Comparison of ENCODE assay signal across 12 cellular contexts in the genomic region with DNA sequence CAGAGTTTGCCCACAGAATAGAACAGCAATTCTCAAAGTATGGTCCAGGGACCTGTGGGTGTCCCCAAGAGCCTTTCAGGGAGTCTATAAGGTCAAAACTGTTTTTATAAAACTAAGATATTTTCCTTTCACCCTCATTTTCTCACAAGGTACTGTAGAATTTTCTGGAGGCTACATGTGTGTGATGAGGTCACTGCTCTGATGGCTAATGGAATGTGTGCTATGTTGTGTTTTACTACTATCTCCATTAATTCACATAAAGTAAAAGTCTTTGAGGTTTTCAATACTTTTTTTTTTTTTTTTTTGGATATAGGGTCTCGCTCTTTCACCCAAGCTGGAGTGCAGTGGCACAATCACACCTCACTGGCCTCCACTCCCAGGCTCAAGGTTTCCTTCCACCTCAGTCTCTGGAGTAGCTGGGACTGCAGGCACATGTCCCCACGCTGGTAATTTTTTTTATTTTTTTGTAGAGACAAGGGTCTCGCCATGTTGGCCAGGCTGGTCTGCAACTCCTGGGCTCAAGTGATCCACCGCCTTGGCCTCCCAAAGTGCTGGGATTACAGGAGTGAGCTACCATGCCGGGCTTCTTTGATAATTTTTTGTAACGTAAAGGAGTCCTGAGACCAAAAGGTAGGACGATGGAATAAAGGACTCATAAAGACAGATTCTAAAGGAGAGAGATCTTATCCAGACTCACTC. TPM values are rescaled to one million over a fixed set of nuclear protein-coding genes. Genes with fewer than 3 reads are reported as not detected.
A peak's percentile ranks its signal among the peaks of the same experiment; 100 is the strongest.
DNase-seq lines count a peak whose midpoint lies in the region; FAIRE-seq and TF ChIP-seq lines count a peak whose summit lies in the region.
"Had no signal": no experiment of that assay in that cellular context is flagged by ENCODE, and none has a peak within 500 bp of the region (broad histone marks: within the 10 kb centered on the region; RNA-seq: fewer than 3 reads in every experiment).

No MANE protein-coding gene starts in this region.

- H3K27ac ChIP-seq in CD8-positive, alpha-beta memory T cell (ENCODE audit: low read depth, low read length): no peak overlapping the region
- H3K27ac ChIP-seq in Peyer's patch (peak overlapping the region in 3 of 4 donors; percentile 71 to 72 (median 72)), coronary artery (no peak overlapping the region), osteoblast (ENCODE audit: low read depth, low read length) (no peak overlapping the region)
- H3K27ac ChIP-seq: left lung, vagina had no signal

- H3K27me3 Mint-ChIP-seq in CD8-positive, alpha-beta memory T cell: peaks cover 0 to 4% of the 10 kb centered on the region in 2 donors

- no peak for TF ChIP-seq POLR2A in Peyer's patch (IDR thresholded peaks at IDR 0.05)
- no peak for TF ChIP-seq POLR2A in H54 (IDR thresholded peaks at IDR 0.05; ENCODE audit: low read depth, low read length)

- peaks cover 55 to 87% (median 70%) of the 10 kb centered on the region in 3 donors for H3K4me1 Mint-ChIP-seq in CD8-positive, alpha-beta memory T cell

- H3K4me3 ChIP-seq in CD8-positive, alpha-beta memory T cell (ENCODE audit: low read length): peak overlapping the region; percentile 58
- peak overlapping the region in 2 of 4 donors; percentile 71 to 90 for H3K4me3 ChIP-seq in Peyer's patch
- H3K4me3 ChIP-seq in coronary artery: peak overlapping the region; percentile 75
- H3K4me3 ChIP-seq in osteoblast (ENCODE audit: insufficient read depth, low read length): no peak overlapping the region
- H3K4me3 ChIP-seq in H7 (ENCODE audit: insufficient read depth, low read depth, low read length): no peak overlapping the region

- no peaks in the 10 kb centered on the region for H3K79me2 ChIP-seq in osteoblast (ENCODE audit: insufficient read depth, low read length)

- no peak for TF ChIP-seq CTCF in Peyer's patch (IDR thresholded peaks at IDR 0.05)
- no peak for TF ChIP-seq CTCF in coronary artery (IDR thresholded peaks at IDR 0.05)
- no peak for TF ChIP-seq CTCF in osteoblast (IDR thresholded peaks at IDR 0.05; ENCODE audit: extremely low read depth, low read depth, low read length)

- no peak overlapping the region for H2AFZ ChIP-seq in osteoblast (ENCODE audit: low read length)

- peak overlapping the region; percentile 95 for H3K4me2 ChIP-seq in osteoblast (ENCODE audit: insufficient read depth, low read length)

- POLR2A ChIA-PET in CD8-positive, alpha-beta memory T cell (lab: Charles Lee): interaction anchor here (0.6 to 4.3 kb wide), 5 partner anchors 8 to 99 kb away, joined by 3 to 45 read pairs (median 18); a partner anchor contains a TSS

- no peaks in the 10 kb centered on the region for H3K27me3 ChIP-seq in CD8-positive, alpha-beta memory T cell (ENCODE audit: insufficient read depth, low read length, poor library complexity, severe bottlenecking)
- H3K27me3 ChIP-seq in Peyer's patch: peaks cover 0 to 7% of the 10 kb centered on the region in 2 donors
- peaks cover 9% of the 10 kb centered on the region for H3K27me3 ChIP-seq in osteoblast (ENCODE audit: insufficient read depth, low read length)
- H3K27me3 ChIP-seq in H7 (ENCODE audit: control insufficient read depth, insufficient read depth, low read length): peaks cover 49% of the 10 kb centered on the region
- H3K27me3 ChIP-seq: vagina had no signal

- CTCF ChIA-PET in CD8-positive, alpha-beta memory T cell (lab: Charles Lee): interaction anchor here (1.1 to 7.2 kb wide), 6 partner anchors 10 to 138 kb away, joined by 3 to 59 read pairs (median 22); a partner anchor contains a TSS

- peak overlapping the region; percentile 84 to 95 (median 90) for H3K4me3 Mint-ChIP-seq in CD8-positive, alpha-beta memory T cell

- peaks cover 0 to 21% (median 5%) of the 10 kb centered on the region in 3 donors for H3K36me3 Mint-ChIP-seq in CD8-positive, alpha-beta memory T cell

- no peaks in the 10 kb centered on the region for H4K20me1 ChIP-seq in osteoblast (ENCODE audit: insufficient read depth, low read length)

- DNase-seq in CD8-positive, alpha-beta memory T cell: no peak
- DNase-seq in Peyer's patch (peak in 1 of 3 donors; percentile 16), coronary artery (ENCODE audit: low spot score) (no peak), osteoblast (ENCODE audit: insufficient read length, low spot score, missing footprints) (no peak), H54 (ENCODE audit: insufficient read length, low spot score) (no peak), midbrain (lab: John Stamatoyannopoulos, UW) (no peak), H7 (no peak), NCI-H226 (no peak)
- DNase-seq: left lung; NK-92 treated with Interleukin-12 subunit alpha and Interleukin-12 subunit beta, amount 100 ng/mL, for 24 hours had no signal

- peaks cover 59% of the 10 kb centered on the region for H3K4me1 ChIP-seq in CD8-positive, alpha-beta memory T cell (ENCODE audit: insufficient read depth, low read length)
- H3K4me1 ChIP-seq in Peyer's patch: peaks cover 0 to 11% (median 0%) of the 10 kb centered on the region in 4 donors
- peaks cover 24% of the 10 kb centered on the region for H3K4me1 ChIP-seq in osteoblast (ENCODE audit: insufficient read depth, low read length)

- H3K9me3 Mint-ChIP-seq in CD8-positive, alpha-beta memory T cell: no peaks in the 10 kb centered on the region

- H3K9me3 ChIP-seq in CD8-positive, alpha-beta memory T cell (ENCODE audit: low read length): no peaks in the 10 kb centered on the region
- H3K9me3 ChIP-seq in Peyer's patch (no peaks in the 10 kb centered on the region), osteoblast (ENCODE audit: low read depth, low read length) (no peaks in the 10 kb centered on the region)
- H3K9me3 ChIP-seq: left lung, vagina had no signal

- no peak for FAIRE-seq in H54 (lab: Jason Lieb, UNC)
- FAIRE-seq: colon had no signal

- H3K27ac Mint-ChIP-seq in CD8-positive, alpha-beta memory T cell: peak overlapping the region in 6 of 8 donors; percentile 32 to 74 (median 59)

- H3K36me3 ChIP-seq in CD8-positive, alpha-beta memory T cell (ENCODE audit: insufficient read depth, low read length): no peaks in the 10 kb centered on the region
- H3K36me3 ChIP-seq in Peyer's patch (no peaks in the 10 kb centered on the region), osteoblast (ENCODE audit: insufficient read depth, low read length) (no peaks in the 10 kb centered on the region), H7 (replicated peaks; ENCODE audit: control insufficient read depth, insufficient read depth, low read length) (no peaks in the 10 kb centered on the region)
- H3K36me3 ChIP-seq: left lung, vagina had no signal

RNA-seq across cellular contexts. Expression of a gene that starts 1.8 kb away (rescaled TPM):
- 10 to 100 TPM; 20.3 to 20.8 TPM for total RNA-seq in CD8-positive, alpha-beta memory T cell
- polyA plus RNA-seq in CD8-positive, alpha-beta memory T cell: 36.6 TPM
- total RNA-seq in Peyer's patch (10 to 100 TPM; 32.2 to 85.4 (median 55.0) TPM), osteoblast (2.9 and 3.5 TPM in 2 replicates)
- 4.2 and 7.6 TPM in 2 replicates for total RNA-seq in H7 (2014; rRNA removed; shearing (Covaris generic))

RNA-seq across cellular contexts. Expression of a gene that starts 26.4 kb away (rescaled TPM):
- 1,000 to 10,000 TPM; 1,121 to 1,125 TPM for total RNA-seq in CD8-positive, alpha-beta memory T cell
- 4,836 TPM for polyA plus RNA-seq in CD8-positive, alpha-beta memory T cell
- total RNA-seq in Peyer's patch: 1,000 to 10,000 TPM; 3,771 to 5,073 (median 4,495) TPM
- 3,633 and 4,065 TPM in 2 replicates for total RNA-seq in osteoblast
- total RNA-seq in H7 (2014; rRNA removed; shearing (Covaris generic)): 1,705 and 2,421 TPM in 2 replicates

Comparison
In these comparisons a context has a peak if more than half of its experiments do, and no peak if none do; other contexts are left out.
1. H3K27ac ChIP-seq: peak in Peyer's patch (3 of 4); none in CD8-positive, alpha-beta memory T cell (single experiment), coronary artery (0 of 2) and osteoblast (single experiment).
2. H3K4me3 ChIP-seq: peak in CD8-positive, alpha-beta memory T cell (single experiment) and coronary artery (single experiment); none in osteoblast (single experiment) and H7 (single experiment).